Comparison of ENCODE assay signal across 29 cellular contexts in the genomic region with DNA sequence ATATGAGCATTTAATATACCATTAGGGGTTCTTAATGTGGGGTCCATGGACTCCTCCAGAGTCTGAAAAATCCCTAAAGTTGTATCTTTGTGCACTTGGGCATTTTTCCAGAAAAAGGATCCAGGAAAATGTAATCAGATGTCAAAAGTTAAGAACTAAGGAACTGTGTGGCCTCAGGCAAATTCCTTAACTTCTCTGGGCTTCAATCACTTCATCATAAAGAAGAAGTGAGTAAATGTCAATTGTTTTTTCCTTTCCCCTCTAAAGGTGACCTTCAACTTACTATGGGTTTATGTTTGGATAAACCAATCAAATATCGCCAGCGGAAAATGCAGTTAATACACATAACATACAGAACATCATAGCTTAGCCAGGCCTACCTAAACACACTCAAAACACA. TPM values are rescaled to one million over a fixed set of nuclear protein-coding genes. Genes with fewer than 3 reads are reported as not detected.
DNase-seq lines count a peak whose midpoint lies in the region; ATAC-seq and TF ChIP-seq lines count a peak whose summit lies in the region.
"Had no signal": no experiment of that assay in that cellular context is flagged by ENCODE, and none has a peak within 500 bp of the region (broad histone marks: within the 10 kb centered on the region; RNA-seq: fewer than 3 reads in every experiment).

No MANE protein-coding gene starts in this region.

- peaks cover 54% of the 10 kb centered on the region for H3K36me3 ChIP-seq in BLaER1
- peaks cover 14% of the 10 kb centered on the region for H3K36me3 ChIP-seq in CD4-positive, alpha-beta memory T cell (ENCODE audit: insufficient read depth, low read length)

- H3K4me1 ChIP-seq in BLaER1 = peaks cover 54% of the 10 kb centered on the region
- H3K4me1 ChIP-seq in CD4-positive, alpha-beta memory T cell (ENCODE audit: insufficient read depth, low read length) = peaks cover 21% of the 10 kb centered on the region

- no peaks in the 10 kb centered on the region for H3K27me3 Mint-ChIP-seq in CD4-positive, alpha-beta memory T cell
- H3K27me3 Mint-ChIP-seq in WTC11 (ENCODE audit: low read depth) = no peaks in the 10 kb centered on the region
- H3K27me3 Mint-ChIP-seq in naive thymus-derived CD8-positive, alpha-beta T cell = no peaks in the 10 kb centered on the region
- H3K27me3 Mint-ChIP-seq: stimulated activated naive B cell treated with anti-CD40 and anti-IgM and Interleukin-4, amounts not matched to agents 10 μg/mL and 1 μg/mL and 100 μg/mL, for 72 hours had no signal

- no peak for DNase-seq in CD4-positive, alpha-beta memory T cell
- DNase-seq in WTC11 (ENCODE audit: low spot score) = no peak
- DNase-seq in naive thymus-derived CD8-positive, alpha-beta T cell = no peak
- DNase-seq in central memory CD4-positive, alpha-beta T cell = no peak
- DNase-seq in NCI-H1092 (lab: John Stamatoyannopoulos, UW) = no peak
- no peak for DNase-seq in NCI-H187 treated with DMSO at 0.1 percent for 48 hours (lab: John Stamatoyannopoulos, UW)
- DNase-seq: activated CD4-positive, alpha-beta T cell treated with anti-CD3 and anti-CD28 coated beads, Interleukin-2, amount 50 U/mL, for 1 hour; activated CD8-positive, alpha-beta memory T cell treated with anti-CD3 and anti-CD28 coated beads, Interleukin-2, amount 10 ng/mL, durations not matched to agents 7 days and 5 days; activated naive CD4-positive, alpha-beta T cell treated with Interleukin-2 at 50 U/mL for 16 hours; activated T-cell treated with anti-CD3 and anti-CD28 coated beads, Interleukin-2, amount 50 U/mL, for 72 hours; brain microvascular endothelial cell; gastrocnemius medialis; lower lobe of right lung; NCI-H1436 treated with DMSO at 0.1 percent for 48 hours; NCI-H2107; NCI-H345; pancreas; Peyer's patch; SHP77; stimulated activated naive B cell treated with anti-CD40 and anti-IgM and Interleukin-4, amounts not matched to agents 10 μg/mL and 1 μg/mL and 100 μg/mL, for 72 hours; substantia nigra; upper lobe of right lung; WERI-Rb-1 had no signal

- no peak overlapping the region for H3K4me3 ChIP-seq in BLaER1
- H3K4me3 ChIP-seq in CD4-positive, alpha-beta memory T cell (ENCODE audit: low read length in 2 of 2) = no peak overlapping the region
- H3K4me3 ChIP-seq: gastrocnemius medialis, lower lobe of right lung, pancreas, Peyer's patch, upper lobe of right lung had no signal

- H3K36me3 Mint-ChIP-seq in CD4-positive, alpha-beta memory T cell = peaks cover 0 to 21% of the 10 kb centered on the region in 2 donors
- peaks cover 50% of the 10 kb centered on the region for H3K36me3 Mint-ChIP-seq in WTC11
- peaks cover 0 to 28% (median 0%) of the 10 kb centered on the region in 3 donors for H3K36me3 Mint-ChIP-seq in naive thymus-derived CD8-positive, alpha-beta T cell

- H3K4me3 Mint-ChIP-seq in CD4-positive, alpha-beta memory T cell = peak overlapping the region in 7 of 8 donors; percentile 9 to 74 (median 42)
- H3K4me3 Mint-ChIP-seq in WTC11 = peak overlapping the region; percentile 46
- H3K4me3 Mint-ChIP-seq in naive thymus-derived CD8-positive, alpha-beta T cell = peak overlapping the region in 6 of 10 donors; percentile 5 to 66 (median 30)
- H3K4me3 Mint-ChIP-seq: stimulated activated naive B cell treated with anti-CD40 and anti-IgM and Interleukin-4, amounts not matched to agents 10 μg/mL and 1 μg/mL and 100 μg/mL, for 72 hours had no signal

- no peak overlapping the region for H3K9ac ChIP-seq in BLaER1
- H3K9ac ChIP-seq: KMS-11 had no signal

- TF ChIP-seq CTCF in WTC11 (IDR thresholded peaks at IDR 0.05) = no peak

- intact Hi-C loops in CD4-positive, alpha-beta memory T cell (cut with micrococcal nuclease) = no loop called here

- CTCF ChIA-PET in CD4-positive, alpha-beta memory T cell (lab: Charles Lee; ENCODE audit: partially characterized antibody) = interaction anchor here (1.5 kb wide), 1 partner anchor 29 kb away, joined by 6 read pairs; no protein-coding TSS in a partner anchor
- CTCF ChIA-PET in WTC11 (lab: Charles Lee) = interaction anchor here (0.8 to 2.6 kb wide), 3 partner anchors 30 to 106 kb away, joined by 3 to 14 read pairs (median 3); no protein-coding TSS in a partner anchor

- POLR2A ChIA-PET in CD4-positive, alpha-beta memory T cell (lab: Charles Lee; ENCODE audit: partially characterized antibody) = interaction anchor here (1.1 kb wide), 1 partner anchor 28 kb away, joined by 3 read pairs; no protein-coding TSS in a partner anchor
- POLR2A ChIA-PET in WTC11 (lab: Charles Lee) = no interaction called here
- POLR2A ChIA-PET in naive thymus-derived CD8-positive, alpha-beta T cell (lab: Charles Lee) = interaction anchor here (2.0 kb wide), 1 partner anchor 41 kb away, joined by 9 read pairs; no protein-coding TSS in a partner anchor

- peaks cover 10 to 25% (median 18%) of the 10 kb centered on the region in 4 donors for H3K4me1 Mint-ChIP-seq in CD4-positive, alpha-beta memory T cell
- H3K4me1 Mint-ChIP-seq in WTC11 = peaks cover 35% of the 10 kb centered on the region
- H3K4me1 Mint-ChIP-seq in naive thymus-derived CD8-positive, alpha-beta T cell = peaks cover 5 to 25% (median 17%) of the 10 kb centered on the region in 4 donors

- peaks cover 0 to 1% (median 0%) of the 10 kb centered on the region in 8 donors for H3K9me3 Mint-ChIP-seq in CD4-positive, alpha-beta memory T cell
- no peaks in the 10 kb centered on the region for H3K9me3 Mint-ChIP-seq in WTC11
- H3K9me3 Mint-ChIP-seq in naive thymus-derived CD8-positive, alpha-beta T cell = no peaks in the 10 kb centered on the region
- H3K9me3 Mint-ChIP-seq: activated T-cell treated with anti-CD3 and anti-CD28 coated beads, Interleukin-2, amount 50 U/mL, for 72 hours; stimulated activated naive B cell treated with anti-CD40 and anti-IgM and Interleukin-4, amounts not matched to agents 10 μg/mL and 1 μg/mL and 100 μg/mL, for 72 hours had no signal

- peaks cover 70% of the 10 kb centered on the region for H4K20me1 ChIP-seq in BLaER1

- H3K27me3 ChIP-seq in BLaER1 = no peaks in the 10 kb centered on the region
- no peaks in the 10 kb centered on the region for H3K27me3 ChIP-seq in CD4-positive, alpha-beta memory T cell (ENCODE audit: insufficient read depth, low read length)
- H3K27me3 ChIP-seq: brain microvascular endothelial cell, gastrocnemius medialis, pancreas, Peyer's patch, upper lobe of right lung had no signal

- ATAC-seq in WTC11 = no peak
- no peak for ATAC-seq in naive thymus-derived CD8-positive, alpha-beta T cell
- no peak for ATAC-seq in HG03460 (IDR thresholded peaks at IDR 0.05; ENCODE audit: unreplicated experiment)
- ATAC-seq: activated CD8-positive, alpha-beta memory T cell treated with anti-CD3 and anti-CD28 coated beads, Interleukin-2, amount 10 ng/mL, durations not matched to agents 7 days and 5 days; activated T-cell treated with anti-CD3 and anti-CD28 coated beads, Interleukin-2, amount 50 U/mL, for 72 hours; gastrocnemius medialis; lower lobe of right lung; pancreas; stimulated activated naive B cell treated with anti-CD40 and anti-IgM and Interleukin-4, amounts not matched to agents 10 μg/mL and 1 μg/mL and 100 μg/mL, for 72 hours; upper lobe of right lung had no signal

- peak overlapping the region in 2 of 7 donors; percentile 10 to 63 for H3K27ac Mint-ChIP-seq in CD4-positive, alpha-beta memory T cell
- peak overlapping the region; percentile 86 for H3K27ac Mint-ChIP-seq in WTC11
- H3K27ac Mint-ChIP-seq in naive thymus-derived CD8-positive, alpha-beta T cell = peak overlapping the region in 4 of 10 donors; percentile 1 to 14 (median 3)
- H3K27ac Mint-ChIP-seq: activated CD8-positive, alpha-beta memory T cell treated with anti-CD3 and anti-CD28 coated beads, Interleukin-2, amount 10 ng/mL, durations not matched to agents 7 days and 5 days; activated T-cell treated with anti-CD3 and anti-CD28 coated beads, Interleukin-2, amount 50 U/mL, for 72 hours; stimulated activated naive B cell treated with anti-CD40 and anti-IgM and Interleukin-4, amounts not matched to agents 10 μg/mL and 1 μg/mL and 100 μg/mL, for 72 hours had no signal

- H3K9me3 ChIP-seq in BLaER1 = no peaks in the 10 kb centered on the region
- H3K9me3 ChIP-seq in CD4-positive, alpha-beta memory T cell (ENCODE audit: control insufficient read depth in 1 of 2, low read length in 2 of 2) = no peaks in the 10 kb centered on the region
- H3K9me3 ChIP-seq: gastrocnemius medialis, lower lobe of right lung, pancreas, Peyer's patch, upper lobe of right lung had no signal

- H3K27ac ChIP-seq in BLaER1 = no peak overlapping the region
- H3K27ac ChIP-seq in CD4-positive, alpha-beta memory T cell (ENCODE audit: low read depth, low read length) = no peak overlapping the region
- H3K27ac ChIP-seq: brain microvascular endothelial cell, C4-2B, gastrocnemius medialis, HL-60, KMS-11, lower lobe of right lung, pancreas, Peyer's patch, upper lobe of right lung, WERI-Rb-1 had no signal

- H3K4me2 ChIP-seq in BLaER1 = peak overlapping the region; percentile 97
- H3K4me2 ChIP-seq: KMS-11 had no signal

RNA-seq across cellular contexts. Expression of a gene that starts 2.5 kb away (rescaled TPM):
- total RNA-seq in CD4-positive, alpha-beta memory T cell = 10 to 100 TPM; 20.7 to 22.7 TPM
- polyA plus RNA-seq in CD4-positive, alpha-beta memory T cell = 10 to 100 TPM; 51.5 to 55.1 TPM
- 283 to 312 TPM (median 305 TPM) in 3 replicates for total RNA-seq in WTC11 (2021)
- 10 to 100 TPM; 19.7 to 21.3 TPM for total RNA-seq in naive thymus-derived CD8-positive, alpha-beta T cell
- 10 to 100 TPM; 52.2 to 66.1 (median 54.2) TPM for polyA plus RNA-seq in naive thymus-derived CD8-positive, alpha-beta T cell

RNA-seq across cellular contexts. Expression of a gene that starts 13.1 kb away (rescaled TPM):
- total RNA-seq in CD4-positive, alpha-beta memory T cell = under 1 TPM; 0.17 to 0.23 TPM
- under 1 TPM in 1 of 2 donors, not detected in 1; 0.07 TPM for polyA plus RNA-seq in CD4-positive, alpha-beta memory T cell
- total RNA-seq in WTC11 (2021) = 12.0 to 13.4 TPM (median 13.3 TPM) in 3 replicates
- total RNA-seq in naive thymus-derived CD8-positive, alpha-beta T cell = under 1 TPM; 0.22 to 0.29 TPM
- polyA plus RNA-seq in naive thymus-derived CD8-positive, alpha-beta T cell = under 1 TPM; 0.07 to 0.29 (median 0.14) TPM
- total RNA-seq: gastrocnemius medialis, Peyer's patch, skeletal muscle tissue had no signal

RNA-seq across cellular contexts. Expression of a gene that starts 14.4 kb away (rescaled TPM):
- 1 to 10 TPM; 3.2 to 4.3 TPM for total RNA-seq in CD4-positive, alpha-beta memory T cell
- 10 to 100 TPM in 1 of 2 donors, 1 to 10 TPM in 1; 9.0 to 12.1 TPM for polyA plus RNA-seq in CD4-positive, alpha-beta memory T cell
- total RNA-seq in WTC11 (2021) = 0.74 to 1.3 TPM (median 1.1 TPM) in 3 replicates
- total RNA-seq in naive thymus-derived CD8-positive, alpha-beta T cell = 1 to 10 TPM; 3.2 to 3.7 TPM
- polyA plus RNA-seq in naive thymus-derived CD8-positive, alpha-beta T cell = 10 to 100 TPM; 12.9 to 22.2 (median 14.0) TPM

RNA-seq across cellular contexts. Expression of a gene that starts 23.8 kb away (rescaled TPM):
- total RNA-seq in CD4-positive, alpha-beta memory T cell = 10 to 100 TPM; 56.7 to 56.9 TPM
- polyA plus RNA-seq in CD4-positive, alpha-beta memory T cell = 10 to 100 TPM in 1 of 2 donors, 1 to 10 TPM in 1; 10.0 to 11.0 TPM
- total RNA-seq in WTC11 (2021) = 34.9 to 45.6 TPM (median 40.6 TPM) in 3 replicates
- 10 to 100 TPM; 54.3 to 55.7 TPM for total RNA-seq in naive thymus-derived CD8-positive, alpha-beta T cell
- 10 to 100 TPM in 1 of 3 donors, 1 to 10 TPM in 2; 6.4 to 10.1 (median 9.5) TPM for polyA plus RNA-seq in naive thymus-derived CD8-positive, alpha-beta T cell

RNA-seq across cellular contexts. Expression of a gene that starts 24.2 kb away (rescaled TPM):
- total RNA-seq in CD4-positive, alpha-beta memory T cell = 1 to 10 TPM; 4.4 to 5.1 TPM
- polyA plus RNA-seq in CD4-positive, alpha-beta memory T cell = 1 to 10 TPM; 4.1 to 7.5 TPM
- 58.2 to 68.2 TPM (median 63.7 TPM) in 3 replicates for total RNA-seq in WTC11 (2021)
- 1 to 10 TPM; 2.5 to 3.8 TPM for total RNA-seq in naive thymus-derived CD8-positive, alpha-beta T cell
- polyA plus RNA-seq in naive thymus-derived CD8-positive, alpha-beta T cell = 1 to 10 TPM; 2.3 to 5.4 (median 3.6) TPM

Comparison
In these comparisons a context has a peak if more than half of its experiments do, and no peak if none do; other contexts are left out.
1. RNA of a gene that starts 2.5 kb away (total RNA-seq): 283 to 312 TPM in WTC11; 20.7 to 22.7 TPM in CD4-positive, alpha-beta memory T cell and 19.7 to 21.3 TPM in naive thymus-derived CD8-positive, alpha-beta T cell; every median in the first group is over 10 times any median in the second.
2. RNA of a gene that starts 13.1 kb away (total RNA-seq): 12.0 to 13.4 TPM in WTC11; 0.22 to 0.29 TPM in naive thymus-derived CD8-positive, alpha-beta T cell and 0.17 to 0.23 TPM in CD4-positive, alpha-beta memory T cell; every median in the first group is over 10 times any median in the second.
3. Peak in every context shown above with its lines, with median percentiles within 50 percentile points of each other: H3K4me3 Mint-ChIP-seq.